In genomic region chr15:42097018-42097417, GRCh38 we compare ENCODE assay signal across 7 cellular contexts. TPM values are rescaled to one million over a fixed set of nuclear protein-coding genes. Genes with fewer than 3 reads are reported as not detected.
"Had no signal": no experiment of that assay in that cellular context is flagged by ENCODE, and none has a peak within 500 bp of the region (broad histone marks: within the 10 kb centered on the region; RNA-seq: fewer than 3 reads in every experiment).

No MANE protein-coding gene starts in this region.

- H3K9me3 Mint-ChIP-seq: IgD-negative memory B cell had no signal

- H3K4me3 ChIP-seq: K562 had no signal

- H3K27ac Mint-ChIP-seq: IgD-negative memory B cell had no signal

- H3K27ac ChIP-seq: HL-60 had no signal

- H3K4me1 Mint-ChIP-seq: IgD-negative memory B cell had no signal

- DNase-seq: IMR-90, KBM-7 had no signal

- H3K36me3 Mint-ChIP-seq: IgD-negative memory B cell had no signal

RNA-seq across cellular contexts. Expression of gene PLA2G4D, which starts 2.7 kb away (rescaled TPM):
- total RNA-seq: HT1080, IMR-90 had no signal

RNA-seq across cellular contexts. Expression of gene PLA2G4F, which starts 59.4 kb away (rescaled TPM):
- total RNA-seq: HepG2, HT1080, IMR-90 had no signal
